23 cellular contexts compared by ENCODE assay signal in genomic region chr6:54778731-54779130, GRCh38.
"Had no signal": no experiment of that assay in that cellular context is flagged by ENCODE, and none has a peak within 500 bp of the region (broad histone marks: within the 10 kb centered on the region; RNA-seq: fewer than 3 reads in every experiment).

No MANE protein-coding gene starts in this region.

- H3K27me3 ChIP-seq: MG63, Peyer's patch had no signal

- H3K9me2 ChIP-seq: SK-N-SH had no signal

- H3K4me1 ChIP-seq: Peyer's patch had no signal

- H3K9ac ChIP-seq: SK-N-SH had no signal

- H3K36me3 ChIP-seq: MG63, Peyer's patch had no signal

- H3K4me2 ChIP-seq: SK-N-SH had no signal

- H3K27ac ChIP-seq: Peyer's patch had no signal

- ATAC-seq: HepG2, PC-3 had no signal

- H3K4me3 ChIP-seq: MG63, Peyer's patch had no signal

- H3K9me3 ChIP-seq: MG63, Peyer's patch, SK-N-SH had no signal

- DNase-seq: IMR-90, Karpas-422, KG1, MG63, NCI-H1092, NCI-H1105 treated with DMSO at 0.1 percent for 48 hours, NCI-H1417 treated with DMSO at 0.1 percent for 48 hours, NCI-H146, NCI-H1694 treated with DMSO at 0.1 percent for 48 hours, NCI-H1930, NCI-H2081, NCI-H2107, NCI-H226, NCI-H446, NCI-H510A, NCI-H524 treated with DMSO at 0.1 percent for 48 hours, NCI-H69, NCI-H774, PC-3, Peyer's patch, Right ventricle myocardium superior, SK-N-SH had no signal
